In the genomic region with DNA sequence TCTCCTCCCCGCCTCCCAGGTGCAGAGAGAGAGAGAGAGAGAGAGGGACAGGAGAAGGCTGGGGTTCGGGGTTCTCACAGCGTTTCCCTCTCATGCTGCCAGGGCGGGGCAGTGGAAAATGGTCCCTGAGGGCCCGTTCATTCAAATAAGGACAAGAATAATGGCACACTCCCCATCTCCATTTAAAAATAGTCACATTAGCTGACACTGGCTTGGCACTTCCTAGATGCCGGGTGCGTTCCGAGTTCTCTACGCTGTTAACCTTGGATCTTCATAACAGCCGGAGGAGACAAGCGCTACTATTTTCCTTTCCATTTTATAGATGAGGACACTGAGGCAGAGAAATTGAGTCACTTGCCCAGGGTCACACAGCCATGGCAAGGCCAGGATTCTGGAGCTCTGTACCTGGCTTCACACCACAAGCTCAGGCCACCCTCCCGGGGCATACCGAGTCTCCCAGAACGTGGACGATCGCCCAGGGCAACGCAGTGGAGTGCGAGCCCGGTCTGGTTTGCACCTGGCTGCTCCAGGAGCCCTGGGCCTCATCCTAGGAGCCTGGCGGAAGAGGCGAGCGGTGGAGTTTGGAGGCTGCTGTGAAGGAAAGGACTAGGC, we compare ENCODE assay signal across 8 cellular contexts. TPM values are rescaled to one million over a fixed set of nuclear protein-coding genes. Genes with fewer than 3 reads are reported as not detected.
A peak's percentile ranks its signal among the peaks of the same experiment; 100 is the strongest.
DNase-seq lines count a peak whose midpoint lies in the region; TF ChIP-seq lines count a peak whose summit lies in the region.

No MANE protein-coding gene starts in this region.

- peaks cover 15% of the 10 kb centered on the region for H3K27me3 Mint-ChIP-seq in progenitor cell of endocrine pancreas

- 48 to 52% methylated on average over 11 to 13 of the region's 22 CpGs for WGBS in esophagus squamous epithelium, 2 donors

- peaks cover 27% of the 10 kb centered on the region for H3K4me1 Mint-ChIP-seq in progenitor cell of endocrine pancreas (ENCODE audit: low read depth)

- peak overlapping the region; percentile 92 for H3K4me3 Mint-ChIP-seq in progenitor cell of endocrine pancreas (ENCODE audit: low read depth)

- no peaks in the 10 kb centered on the region for H3K9me3 Mint-ChIP-seq in progenitor cell of endocrine pancreas (ENCODE audit: low read depth)

- no peak for TF ChIP-seq CTCF in GM12865 (IDR thresholded peaks at IDR 0.05; ENCODE audit: insufficient read depth, low read depth, low read length, missing control alignments)
- no peak for TF ChIP-seq CTCF in Peyer's patch (IDR thresholded peaks at IDR 0.05)
- TF ChIP-seq CTCF in esophagus squamous epithelium (IDR thresholded peaks at IDR 0.05) = peak in 1 of 6 experiments; percentile 53
- TF ChIP-seq CTCF in progenitor cell of endocrine pancreas (IDR thresholded peaks at IDR 0.05; ENCODE audit: unreplicated experiment) = no peak

- DNase-seq in GM12865 (ENCODE audit: low read depth) (no peak), Peyer's patch (no peak), esophagus squamous epithelium (lab: John Stamatoyannopoulos, UW) (no peak), progenitor cell of endocrine pancreas (ENCODE audit: low spot score, unreplicated experiment) (no peak), MG63 (no peak), GOT3 (lab: John Stamatoyannopoulos, UW) (no peak), amygdala (lab: John Stamatoyannopoulos, UW) (no peak), RPMI8226 (no peak)

- H3K27ac Mint-ChIP-seq in progenitor cell of endocrine pancreas = peak overlapping the region; percentile 96

- intact Hi-C loops in esophagus squamous epithelium (cut with DNase I) = loop anchor here (5.0 kb wide), 1 partner anchor 56 kb away; no protein-coding TSS in a partner anchor

- H3K36me3 ChIP-seq in Peyer's patch (no peaks in the 10 kb centered on the region), esophagus squamous epithelium (no peaks in the 10 kb centered on the region), MG63 (no peaks in the 10 kb centered on the region)

- H3K4me3 ChIP-seq in GM12865 (ENCODE audit: low read depth, low read length) (peak overlapping the region; percentile 96), Peyer's patch (peak overlapping the region; percentile 91 to 97 (median 96)), esophagus squamous epithelium (peak overlapping the region; percentile 51 to 90 (median 74)), MG63 (no peak overlapping the region; the same call in 1 of the 2 replicates)

- H3K9me3 ChIP-seq in Peyer's patch (no peaks in the 10 kb centered on the region), esophagus squamous epithelium (no peaks in the 10 kb centered on the region), MG63 (no peaks in the 10 kb centered on the region)

- peaks cover 0 to 52% (median 26%) of the 10 kb centered on the region in 4 donors for H3K4me1 ChIP-seq in Peyer's patch
- H3K4me1 ChIP-seq in esophagus squamous epithelium = peaks cover 21 to 65% (median 27%) of the 10 kb centered on the region in 3 donors

- H3K27ac ChIP-seq in Peyer's patch = peak overlapping the region; percentile 96 to 99 (median 97)
- peak overlapping the region; percentile 83 to 96 (median 94) for H3K27ac ChIP-seq in esophagus squamous epithelium

- H3K27me3 ChIP-seq in Peyer's patch (no peaks in the 10 kb centered on the region), esophagus squamous epithelium (no peaks in the 10 kb centered on the region), MG63 (no peaks in the 10 kb centered on the region)

- H3K36me3 Mint-ChIP-seq in progenitor cell of endocrine pancreas (ENCODE audit: insufficient read depth) = no peaks in the 10 kb centered on the region

- TF ChIP-seq POLR2A in Peyer's patch (IDR thresholded peaks at IDR 0.05) = no peak
- TF ChIP-seq POLR2A in esophagus squamous epithelium (IDR thresholded peaks at IDR 0.05) = no peak

RNA-seq across cellular contexts. Expression of a gene that starts 0.6 kb away (rescaled TPM):
- total RNA-seq in Peyer's patch = 100 to 1,000 TPM in 3 of 4 donors, 10 to 100 TPM in 1; 61.1 to 190 (median 150) TPM
- 10 to 100 TPM; 14.4 to 35.7 (median 17.0) TPM for total RNA-seq in esophagus squamous epithelium
- 23.8 and 28.1 TPM in 2 replicates for total RNA-seq in progenitor cell of endocrine pancreas
- total RNA-seq in MG63 (2014; rRNA removed; shearing (Covaris generic); ENCODE audit: low replicate concordance) = 2.6 and 3.4 TPM in 2 replicates
